Comparison of ENCODE assay signal across 9 cellular contexts in genomic region chr9:129968690-129969485, GRCh38.
A peak's percentile ranks its signal among the peaks of the same experiment; 100 is the strongest.
DNase-seq lines count a peak whose midpoint lies in the region; ATAC-seq and TF ChIP-seq lines count a peak whose summit lies in the region.
"Had no signal": no experiment of that assay in that cellular context is flagged by ENCODE, and none has a peak within 500 bp of the region (broad histone marks: within the 10 kb centered on the region; RNA-seq: fewer than 3 reads in every experiment).

No MANE protein-coding gene starts in this region.

- ATAC-seq in activated CD8-positive, alpha-beta memory T cell treated with anti-CD3 and anti-CD28 coated beads, Interleukin-2, amount 10 ng/mL, durations not matched to agents 7 days and 5 days = no peak
- ATAC-seq in GM18520 (IDR thresholded peaks at IDR 0.05; ENCODE audit: unreplicated experiment) = no peak

- H3K27me3 Mint-ChIP-seq in activated CD8-positive, alpha-beta memory T cell treated with anti-CD3 and anti-CD28 coated beads, Interleukin-2, amount 10 ng/mL, durations not matched to agents 7 days and 5 days = no peaks in the 10 kb centered on the region
- H3K27me3 Mint-ChIP-seq in activated naive CD8-positive, alpha-beta T cell = no peaks in the 10 kb centered on the region

- peaks cover 54% of the 10 kb centered on the region for H3K4me1 Mint-ChIP-seq in activated CD8-positive, alpha-beta memory T cell treated with anti-CD3 and anti-CD28 coated beads, Interleukin-2, amount 10 ng/mL, durations not matched to agents 7 days and 5 days
- peaks cover 57% of the 10 kb centered on the region for H3K4me1 Mint-ChIP-seq in activated naive CD8-positive, alpha-beta T cell (ENCODE audit: low read depth)

- CTCF ChIA-PET in activated CD8-positive, alpha-beta memory T cell treated with anti-CD3 and anti-CD28 coated beads, Interleukin-2, amount 10 ng/mL, durations not matched to agents 7 days and 5 days (lab: Charles Lee) = interaction anchor here (0.7 to 1.7 kb wide), 6 partner anchors 13 to 532 kb away, joined by 3 to 5 read pairs (median 3); no protein-coding TSS in a partner anchor

- H3K27ac Mint-ChIP-seq in activated CD8-positive, alpha-beta memory T cell treated with anti-CD3 and anti-CD28 coated beads, Interleukin-2, amount 10 ng/mL, durations not matched to agents 7 days and 5 days = peak overlapping the region; percentile 28
- H3K27ac Mint-ChIP-seq in activated naive CD8-positive, alpha-beta T cell = peak overlapping the region; percentile 94

- peaks cover 0 to 50% (median 13%) of the 10 kb centered on the region in 4 donors for H3K4me1 ChIP-seq in tibial artery

- H3K36me3 Mint-ChIP-seq in activated CD8-positive, alpha-beta memory T cell treated with anti-CD3 and anti-CD28 coated beads, Interleukin-2, amount 10 ng/mL, durations not matched to agents 7 days and 5 days = peaks cover 46% of the 10 kb centered on the region
- H3K36me3 Mint-ChIP-seq in activated naive CD8-positive, alpha-beta T cell = peaks cover 8% of the 10 kb centered on the region

- no peaks in the 10 kb centered on the region for H3K9me3 Mint-ChIP-seq in activated CD8-positive, alpha-beta memory T cell treated with anti-CD3 and anti-CD28 coated beads, Interleukin-2, amount 10 ng/mL, durations not matched to agents 7 days and 5 days (ENCODE audit: low read depth)
- H3K9me3 Mint-ChIP-seq in activated naive CD8-positive, alpha-beta T cell (ENCODE audit: low read depth) = no peaks in the 10 kb centered on the region

- H3K4me3 ChIP-seq in tibial artery = no peak overlapping the region

- no peaks in the 10 kb centered on the region for H3K9me3 ChIP-seq in tibial artery
- H3K9me3 ChIP-seq: Caco-2 had no signal

- H3K27ac ChIP-seq in tibial artery = peak overlapping the region; percentile 5 to 95
- H3K27ac ChIP-seq in caudate nucleus (ENCODE audit: low read depth, low read length) = no peak overlapping the region

- intact Hi-C loops in tibial artery (cut with DNase I; ENCODE audit: low total_unique reads) = no loop called here

- TF ChIP-seq CTCF in tibial artery (IDR thresholded peaks at IDR 0.05) = no peak

- H3K36me3 ChIP-seq in tibial artery = peaks cover 14 to 15% (median 14%) of the 10 kb centered on the region in 3 donors

- no peaks in the 10 kb centered on the region for H3K27me3 ChIP-seq in tibial artery

- no peak overlapping the region for H3K4me3 Mint-ChIP-seq in activated CD8-positive, alpha-beta memory T cell treated with anti-CD3 and anti-CD28 coated beads, Interleukin-2, amount 10 ng/mL, durations not matched to agents 7 days and 5 days
- H3K4me3 Mint-ChIP-seq in activated naive CD8-positive, alpha-beta T cell = peak overlapping the region; percentile 24

- peak; percentile 8 for DNase-seq in activated CD8-positive, alpha-beta memory T cell treated with anti-CD3 and anti-CD28 coated beads, Interleukin-2, amount 10 ng/mL, durations not matched to agents 7 days and 5 days
- DNase-seq in activated CD8-positive, alpha-beta memory T cell treated with anti-CD3 and anti-CD28 coated beads, Interleukin-2, amount 50 U/mL, for 48 hours = no peak
- peak; percentile 89 for DNase-seq in iris pigment epithelial cell (ENCODE audit: low read depth)
- DNase-seq in tibial artery = no peak
- DNase-seq in DMS53 (lab: John Stamatoyannopoulos, UW) = no peak
- no peak for DNase-seq in caudate nucleus (lab: John Stamatoyannopoulos, UW)

Comparison
In these comparisons a context has a peak if more than half of its experiments do, and no peak if none do; other contexts are left out.
1. DNase-seq: peak in activated CD8-positive, alpha-beta memory T cell treated with anti-CD3 and anti-CD28 coated beads, Interleukin-2, amount 10 ng/mL, durations not matched to agents 7 days and 5 days (single experiment) and iris pigment epithelial cell (single experiment); none in activated CD8-positive, alpha-beta memory T cell treated with anti-CD3 and anti-CD28 coated beads, Interleukin-2, amount 50 U/mL, for 48 hours (single experiment), tibial artery (0 of 2), DMS53 (single experiment) and caudate nucleus (0 of 61).